8 cellular contexts compared by ENCODE assay signal in the genomic region with DNA sequence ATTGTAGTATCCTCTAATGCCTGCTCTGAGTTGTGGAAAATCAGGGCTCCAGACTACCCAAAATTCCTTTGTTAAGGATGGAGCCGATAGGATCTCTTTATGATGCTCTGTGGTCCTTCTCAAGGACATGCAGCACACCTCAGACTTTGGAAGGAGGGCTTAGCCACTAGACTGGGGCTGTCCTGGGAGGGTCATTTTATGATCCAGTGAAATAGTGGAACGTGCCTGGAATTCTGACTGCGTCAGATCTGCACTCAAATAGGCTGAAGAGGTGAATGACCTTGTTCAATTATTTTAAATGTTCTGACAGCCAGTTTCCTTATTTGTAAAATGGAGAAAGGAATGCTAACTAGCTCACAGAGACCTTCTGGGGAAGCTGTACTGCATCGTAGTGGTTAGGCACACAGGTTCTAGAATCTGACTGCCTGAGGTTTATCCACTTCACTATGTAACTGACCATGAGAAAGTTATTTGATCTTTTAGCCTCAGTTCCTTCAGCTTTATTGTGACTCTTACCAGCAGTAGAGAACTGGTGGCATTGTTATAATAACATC.
"Had no signal": no experiment of that assay in that cellular context is flagged by ENCODE, and none has a peak within 500 bp of the region (broad histone marks: within the 10 kb centered on the region; RNA-seq: fewer than 3 reads in every experiment).

No MANE protein-coding gene starts in this region.

- ATAC-seq: HCT116 had no signal

- DNase-seq: GM23248, GOT3, H7, HFFc6, KBM-7 had no signal

- H3K4me1 ChIP-seq: HAP-1 had no signal

- H3K36me3 ChIP-seq: HAP-1 had no signal

- H3K9me3 ChIP-seq: HAP-1 had no signal

- H3K27ac ChIP-seq: GM23248, KMS-11 had no signal

- H3K4me3 ChIP-seq: GM23248, HAP-1 had no signal
